In genomic region chr21:43936186-43936967, GRCh38 we compare ENCODE assay signal across 16 cellular contexts.
DNase-seq lines count a peak whose midpoint lies in the region; ATAC-seq, FAIRE-seq and TF ChIP-seq lines count a peak whose summit lies in the region.
"Had no signal": no experiment of that assay in that cellular context is flagged by ENCODE, and none has a peak within 500 bp of the region (broad histone marks: within the 10 kb centered on the region; RNA-seq: fewer than 3 reads in every experiment).

No MANE protein-coding gene starts in this region.

- intact Hi-C loops in ascending aorta (cut with DNase I) = no loop called here
- intact Hi-C loops in right cardiac atrium (cut with DNase I) = loop anchor here in 1 of 4 donors (5.0 to 10.0 kb wide), 2 partner anchors 72 to 124 kb away; partner anchors contain the start of gene AGPAT3

- ATAC-seq in right cardiac atrium = no peak
- no peak for ATAC-seq in GM19023 (IDR thresholded peaks at IDR 0.05; ENCODE audit: unreplicated experiment)
- ATAC-seq: Panc1 had no signal

- H3K4me1 ChIP-seq in ascending aorta = peaks cover 3 to 4% of the 10 kb centered on the region in 2 donors
- peaks cover 4% of the 10 kb centered on the region for H3K4me1 ChIP-seq in right cardiac atrium (ENCODE audit: control insufficient read depth, insufficient read depth, low read length)
- peaks cover 15% of the 10 kb centered on the region for H3K4me1 ChIP-seq in skeletal muscle satellite cell (ENCODE audit: control insufficient read depth, insufficient read depth, low read length)

- H3K36me3 ChIP-seq in ascending aorta (no peaks in the 10 kb centered on the region), skeletal muscle satellite cell (ENCODE audit: insufficient read depth, low read length) (peaks cover 5% of the 10 kb centered on the region)
- H3K36me3 ChIP-seq: neutrophil had no signal

- peak overlapping the region; percentile 22 for H3K9ac ChIP-seq in skeletal muscle satellite cell (ENCODE audit: low read depth, low read length)
- H3K9ac ChIP-seq: BLaER1 had no signal

- H3K4me3 ChIP-seq in ascending aorta (no peak overlapping the region), right cardiac atrium (ENCODE audit: low read length) (no peak overlapping the region), skeletal muscle satellite cell (ENCODE audit: low read length) (no peak overlapping the region)
- H3K4me3 ChIP-seq: BLaER1 had no signal

- FAIRE-seq in GM12891 (lab: Jason Lieb, UNC) = peak; percentile 54

- no peak for TF ChIP-seq CTCF in ascending aorta (IDR thresholded peaks at IDR 0.05)

- H3K4me2 ChIP-seq in skeletal muscle satellite cell (ENCODE audit: low read length) = peak overlapping the region; percentile 4
- H3K4me2 ChIP-seq: BLaER1 had no signal

- no peak for DNase-seq in GM12891 (ENCODE audit: insufficient read length, low spot score)
- no peak for DNase-seq in ascending aorta (ENCODE audit: low spot score in 2 of 2)
- peak in 2 of 3 donors; percentile 60 to 73 for DNase-seq in right cardiac atrium
- no peak for DNase-seq in central memory CD4-positive, alpha-beta T cell
- no peak for DNase-seq in NCI-H128 (lab: John Stamatoyannopoulos, UW; ENCODE audit: unreplicated experiment)
- DNase-seq in retina = no peak
- DNase-seq: activated CD4-positive, alpha-beta T cell treated with anti-CD3 and anti-CD28 coated beads for 1 hour; activated T-cell treated with anti-CD3 and anti-CD28 coated beads, Interleukin-2, amount 50 U/mL, for 48 hours; effector memory CD4-positive, alpha-beta T cell; NCI-H1436 treated with DMSO at 0.1 percent for 48 hours; T-helper 1 cell had no signal

- H3K27ac ChIP-seq in ascending aorta (peak overlapping the region; percentile 68 to 72), right cardiac atrium (ENCODE audit: low read length) (peak overlapping the region; percentile 16)
- H3K27ac ChIP-seq: BLaER1, neutrophil had no signal

- 63% methylated on average over 25 of the region's 25 CpGs for WGBS in right cardiac atrium

- H3K9me3 ChIP-seq in ascending aorta = no peaks in the 10 kb centered on the region
- H3K9me3 ChIP-seq in right cardiac atrium (ENCODE audit: control insufficient read depth, low read length) = no peaks in the 10 kb centered on the region
- H3K9me3 ChIP-seq in skeletal muscle satellite cell (replicated peaks; ENCODE audit: low read length) = no peaks in the 10 kb centered on the region
- H3K9me3 ChIP-seq: BLaER1, neutrophil had no signal

- H3K27me3 ChIP-seq in ascending aorta = no peaks in the 10 kb centered on the region
- no peaks in the 10 kb centered on the region for H3K27me3 ChIP-seq in right cardiac atrium (ENCODE audit: control insufficient read depth, insufficient read depth)
- no peaks in the 10 kb centered on the region for H3K27me3 ChIP-seq in skeletal muscle satellite cell (ENCODE audit: control insufficient read depth, insufficient read depth, low read length)
- H3K27me3 ChIP-seq: BLaER1, neutrophil had no signal

- no peak for TF ChIP-seq POLR2A in GM12891 (IDR thresholded peaks at IDR 0.05; ENCODE audit: low read depth, low read length)

TF ChIP-seq in GM12891, 5 proteins besides CTCF, POLR2A, EP300 and RAD21:
- no peak for TF ChIP-seq SPI1 (IDR thresholded peaks at IDR 0.05; ENCODE audit: low read depth, low read length)
- TF ChIP-seq PAX5 (IDR thresholded peaks at IDR 0.05; ENCODE audit: insufficient read depth, low read length, severe bottlenecking) = no peak
- no peak for TF ChIP-seq POU2F2 (IDR thresholded peaks at IDR 0.05; ENCODE audit: low read depth, low read length)
- no peak for TF ChIP-seq TAF1 (IDR thresholded peaks at IDR 0.05; ENCODE audit: low read depth, low read length)
- TF ChIP-seq POLR2AphosphoS5 (IDR thresholded peaks at IDR 0.05; ENCODE audit: low read depth, low read length) = no peak

Comparison
In these comparisons a context has a peak if more than half of its experiments do, and no peak if none do; other contexts are left out.
1. DNase-seq: peak in right cardiac atrium (2 of 3); none in GM12891 (single experiment), ascending aorta (0 of 2), central memory CD4-positive, alpha-beta T cell (single experiment), NCI-H128 (single experiment) and retina (single experiment).